1 cellular context compared by ENCODE assay signal in genomic region chr15:74387988-74388955, GRCh38.
TF ChIP-seq lines count a peak whose summit lies in the region.

No MANE protein-coding gene starts in this region.

TF ChIP-seq in GM23338, 12 proteins besides CTCF, POLR2A, EP300 and RAD21 (continued from another document):
- TF ChIP-seq REST (IDR thresholded peaks at IDR 0.05; ENCODE audit: unreplicated experiment) = no peak
- no peak for TF ChIP-seq EZH2phosphoT487 (IDR thresholded peaks at IDR 0.05; ENCODE audit: unreplicated experiment)
- TF ChIP-seq JUNB (IDR thresholded peaks at IDR 0.05; ENCODE audit: unreplicated experiment) = no peak
